Comparison of ENCODE assay signal across 17 cellular contexts in the genomic region with DNA sequence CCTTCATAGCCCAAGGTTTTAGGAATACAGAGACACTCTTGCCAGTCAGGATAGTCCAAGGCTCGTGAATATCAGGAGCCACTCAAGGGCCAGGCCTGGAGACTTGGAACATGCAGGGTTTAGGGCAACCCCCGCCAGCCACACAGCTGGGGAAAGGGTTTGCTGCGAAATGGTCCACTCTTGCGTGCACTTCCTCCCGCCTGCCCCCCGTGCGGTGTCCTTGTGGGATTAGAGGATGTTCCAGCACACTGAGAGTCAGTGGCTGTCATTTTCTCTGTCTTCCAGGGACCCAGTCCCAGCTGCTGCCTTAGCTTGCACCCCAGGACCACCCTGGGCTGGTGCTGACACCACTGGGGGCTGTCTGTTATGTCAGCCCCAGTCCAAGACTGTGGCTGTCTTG.
"Had no signal": no experiment of that assay in that cellular context is flagged by ENCODE, and none has a peak within 500 bp of the region (broad histone marks: within the 10 kb centered on the region; RNA-seq: fewer than 3 reads in every experiment).

No MANE protein-coding gene starts in this region.

- H3K4me3 ChIP-seq: ascending aorta, coronary artery, gastroesophageal sphincter, thyroid gland had no signal

- H3K4me1 ChIP-seq: ascending aorta had no signal

- H3K9me3 Mint-ChIP-seq: activated CD4-positive, alpha-beta T cell treated with anti-CD3 and anti-CD28 coated beads, Interleukin-2, amount 10 ng/mL, durations not matched to agents 24 days and 14 days; activated CD8-positive, alpha-beta T cell treated with anti-CD3 and anti-CD28 coated beads for 36 hours; activated naive CD4-positive, alpha-beta T cell treated with anti-CD3 and anti-CD28 coated beads for 36 hours; activated T-cell treated with anti-CD3 and anti-CD28 coated beads, Interleukin-2, amount 50 U/mL, for 24 hours; central memory CD8-positive, alpha-beta T cell; natural killer cell; T-cell had no signal

- H3K4me3 Mint-ChIP-seq: activated CD4-positive, alpha-beta T cell treated with anti-CD3 and anti-CD28 coated beads, Interleukin-2, amount 10 ng/mL, durations not matched to agents 24 days and 14 days; activated CD8-positive, alpha-beta T cell treated with anti-CD3 and anti-CD28 coated beads for 36 hours; activated naive CD4-positive, alpha-beta T cell treated with anti-CD3 and anti-CD28 coated beads for 36 hours; activated T-cell treated with anti-CD3 and anti-CD28 coated beads, Interleukin-2, amount 50 U/mL, for 24 hours; central memory CD8-positive, alpha-beta T cell; natural killer cell; T-cell had no signal

- H3K4me1 Mint-ChIP-seq: activated CD4-positive, alpha-beta T cell treated with anti-CD3 and anti-CD28 coated beads, Interleukin-2, amount 10 ng/mL, durations not matched to agents 24 days and 14 days had no signal

- H3K27ac Mint-ChIP-seq: activated CD4-positive, alpha-beta T cell treated with anti-CD3 and anti-CD28 coated beads, Interleukin-2, amount 10 ng/mL, durations not matched to agents 24 days and 14 days; activated CD8-positive, alpha-beta T cell treated with anti-CD3 and anti-CD28 coated beads for 36 hours; activated naive CD4-positive, alpha-beta T cell treated with anti-CD3 and anti-CD28 coated beads for 36 hours; activated T-cell treated with anti-CD3 and anti-CD28 coated beads, Interleukin-2, amount 50 U/mL, for 24 hours; T-cell had no signal

- H3K27me3 ChIP-seq: ascending aorta, gastroesophageal sphincter, heart left ventricle, thyroid gland had no signal

- H3K9ac ChIP-seq: parathyroid adenoma had no signal

- H2AFZ ChIP-seq: parathyroid adenoma had no signal

- H3K27ac ChIP-seq: ascending aorta, coronary artery, gastroesophageal sphincter, parathyroid adenoma, thyroid gland had no signal

- H3K27me3 Mint-ChIP-seq: activated CD4-positive, alpha-beta T cell treated with anti-CD3 and anti-CD28 coated beads, Interleukin-2, amount 10 ng/mL, durations not matched to agents 24 days and 14 days; activated CD8-positive, alpha-beta T cell treated with anti-CD3 and anti-CD28 coated beads for 36 hours; activated T-cell treated with anti-CD3 and anti-CD28 coated beads, Interleukin-2, amount 50 U/mL, for 24 hours; central memory CD8-positive, alpha-beta T cell; T-cell had no signal

- DNase-seq: activated CD4-positive, alpha-beta T cell treated with anti-CD3 and anti-CD28 coated beads, Interleukin-2, amount 10 ng/mL, durations not matched to agents 24 days and 14 days; activated CD8-positive, alpha-beta T cell treated with anti-CD3 and anti-CD28 coated beads for 36 hours; activated naive CD4-positive, alpha-beta T cell treated with anti-CD3 and anti-CD28 coated beads for 36 hours; activated T-cell treated with anti-CD3 and anti-CD28 coated beads, Interleukin-2, amount 50 U/mL, for 24 hours; effector CD4-positive, alpha-beta T cell; left cardiac atrium; natural killer cell; stimulated activated naive CD4-positive, alpha-beta T cell; T-cell; thyroid gland had no signal

- ATAC-seq: activated CD8-positive, alpha-beta T cell treated with anti-CD3 and anti-CD28 coated beads for 36 hours; esophagus mucosa; gastroesophageal sphincter; heart left ventricle; left cardiac atrium; natural killer cell; T-cell had no signal

- H3K9me3 ChIP-seq: ascending aorta, gastroesophageal sphincter, heart left ventricle, thyroid gland had no signal
